ENCODE assay signal across 8 cellular contexts in genomic region chr9:98191615-98192502, GRCh38. TPM values are rescaled to one million over a fixed set of nuclear protein-coding genes. Genes with fewer than 3 reads are reported as not detected.
DNase-seq lines count a peak whose midpoint lies in the region; ATAC-seq and TF ChIP-seq lines count a peak whose summit lies in the region.

No MANE protein-coding gene starts in this region.

- peaks cover 24% of the 10 kb centered on the region for H3K4me1 ChIP-seq in HUES6 (ENCODE audit: control insufficient read depth, insufficient read depth, low read length)
- H3K4me1 ChIP-seq in uterus, result no peaks in the 10 kb centered on the region

- peak; percentile 64 for DNase-seq in activated CD8-positive, alpha-beta T cell treated with anti-CD3 and anti-CD28 coated beads for 36 hours
- DNase-seq in epithelial cell of proximal tubule (ENCODE audit: low read depth) (no peak), nephron progenitor cell (peak; percentile 46), uterus (no peak), epidermal melanocyte (ENCODE audit: insufficient read length, low spot score) (no peak), AG08395 (ENCODE audit: low spot score) (no peak)

- POLR2A ChIA-PET in activated CD8-positive, alpha-beta T cell treated with anti-CD3 and anti-CD28 coated beads for 36 hours (lab: Charles Lee), result interaction anchor here (0.8 to 3.9 kb wide), 8 partner anchors 14 to 556 kb away, joined by 3 to 25 read pairs (median 4); partner anchors contain the start of genes TBC1D2 and TRIM14

- H3K27ac ChIP-seq in HUES6 (ENCODE audit: low read depth, low read length), result peak overlapping the region; percentile 28; the same call in 1 of the 2 replicates
- H3K27ac ChIP-seq in uterus, result peak overlapping the region in 1 of 2 donors; percentile 30

- no peak for TF ChIP-seq POLR2A in uterus (IDR thresholded peaks at IDR 0.05)

- H3K4me3 Mint-ChIP-seq in activated CD8-positive, alpha-beta T cell treated with anti-CD3 and anti-CD28 coated beads for 36 hours, result peak overlapping the region; percentile 75
- peak overlapping the region; percentile 73 for H3K4me3 Mint-ChIP-seq in nephron progenitor cell

- H3K27me3 ChIP-seq in HUES6 (ENCODE audit: control insufficient read depth, insufficient read depth, low read length) (no peaks in the 10 kb centered on the region), uterus (no peaks in the 10 kb centered on the region)

- no peak for TF ChIP-seq CTCF in activated CD8-positive, alpha-beta T cell treated with anti-CD3 and anti-CD28 coated beads for 36 hours (IDR thresholded peaks at IDR 0.05)
- no peak for TF ChIP-seq CTCF in epithelial cell of proximal tubule (conservative IDR thresholded peaks at IDR 0.05; ENCODE audit: low read depth, low read length)
- TF ChIP-seq CTCF in nephron progenitor cell (IDR thresholded peaks at IDR 0.05), result no peak
- TF ChIP-seq CTCF in uterus (IDR thresholded peaks at IDR 0.05), result no peak

- no peaks in the 10 kb centered on the region for H3K27me3 Mint-ChIP-seq in activated CD8-positive, alpha-beta T cell treated with anti-CD3 and anti-CD28 coated beads for 36 hours
- peaks cover 20% of the 10 kb centered on the region for H3K27me3 Mint-ChIP-seq in nephron progenitor cell (ENCODE audit: low read depth, poor library complexity)

- peak overlapping the region; percentile 80 for H3K9ac ChIP-seq in HUES6 (ENCODE audit: low read length)

- intact Hi-C loops in activated CD8-positive, alpha-beta T cell treated with anti-CD3 and anti-CD28 coated beads for 36 hours (cut with micrococcal nuclease), result loop anchor here (5.0 to 10.0 kb wide), 2 partner anchors 75 to 117 kb away; partner anchors contain the start of gene TRIM14
- intact Hi-C loops in uterus (cut with DNase I; ENCODE audit: low total_unique reads), result no loop called here

- H3K27ac Mint-ChIP-seq in activated CD8-positive, alpha-beta T cell treated with anti-CD3 and anti-CD28 coated beads for 36 hours, result peak overlapping the region; percentile 42
- H3K27ac Mint-ChIP-seq in nephron progenitor cell, result no peak overlapping the region

- H3K36me3 Mint-ChIP-seq in activated CD8-positive, alpha-beta T cell treated with anti-CD3 and anti-CD28 coated beads for 36 hours (ENCODE audit: low read depth), result no peaks in the 10 kb centered on the region
- no peaks in the 10 kb centered on the region for H3K36me3 Mint-ChIP-seq in nephron progenitor cell (ENCODE audit: low read depth)

- H3K36me3 ChIP-seq in HUES6 (ENCODE audit: control insufficient read depth, insufficient read depth, low read length) (no peaks in the 10 kb centered on the region), uterus (no peaks in the 10 kb centered on the region)

- H3K4me1 Mint-ChIP-seq in activated CD8-positive, alpha-beta T cell treated with anti-CD3 and anti-CD28 coated beads for 36 hours (ENCODE audit: low read depth), result peaks cover 35% of the 10 kb centered on the region
- H3K4me1 Mint-ChIP-seq in nephron progenitor cell, result peaks cover 10% of the 10 kb centered on the region

- H3K9me3 ChIP-seq in HUES6 (ENCODE audit: control insufficient read depth, insufficient read depth, low read depth, low read length) (no peaks in the 10 kb centered on the region), uterus (no peaks in the 10 kb centered on the region)

- CTCF ChIA-PET in activated CD8-positive, alpha-beta T cell treated with anti-CD3 and anti-CD28 coated beads for 36 hours (lab: Charles Lee), result interaction anchor here (1.2 to 4.1 kb wide), 8 partner anchors 10 to 118 kb away, joined by 4 to 31 read pairs (median 8); partner anchors contain the start of genes TBC1D2 and TRIM14

- no peaks in the 10 kb centered on the region for H3K9me3 Mint-ChIP-seq in activated CD8-positive, alpha-beta T cell treated with anti-CD3 and anti-CD28 coated beads for 36 hours
- H3K9me3 Mint-ChIP-seq in nephron progenitor cell, result no peaks in the 10 kb centered on the region

- ATAC-seq in GM18861 (IDR thresholded peaks at IDR 0.05; ENCODE audit: unreplicated experiment), result peak; percentile 13
- ATAC-seq in activated CD8-positive, alpha-beta T cell treated with anti-CD3 and anti-CD28 coated beads for 36 hours, result peak; percentile 21

- H3K4me3 ChIP-seq in HUES6 (ENCODE audit: low read depth, low read length) (peak overlapping the region; percentile 85), epithelial cell of proximal tubule (ENCODE audit: low read depth, low read length) (peak overlapping the region; percentile 66), uterus (peak overlapping the region; percentile 30 to 47)

RNA-seq across cellular contexts. Expression of gene CORO2A, which starts 0.6 kb away (rescaled TPM):
- 10 to 100 TPM; 12.2 to 13.4 TPM for total RNA-seq in activated CD8-positive, alpha-beta T cell treated with anti-CD3 and anti-CD28 coated beads for 36 hours
- total RNA-seq in epithelial cell of proximal tubule (3.7 and 5.7 TPM in 2 replicates), uterus (1 to 10 TPM; 2.8 to 4.6 (median 4.2) TPM)

Comparison
In these comparisons a context has a peak if more than half of its experiments do, and no peak if none do; other contexts are left out.
1. DNase-seq: peak in activated CD8-positive, alpha-beta T cell treated with anti-CD3 and anti-CD28 coated beads for 36 hours (single experiment) and nephron progenitor cell (single experiment); none in epithelial cell of proximal tubule (single experiment), uterus (0 of 2), epidermal melanocyte (single experiment) and AG08395 (single experiment).
2. Peak in every context shown above with its lines, with median percentiles within 50 percentile points of each other: H3K4me3 ChIP-seq.